Comparison of ENCODE assay signal across 23 cellular contexts in the genomic region with DNA sequence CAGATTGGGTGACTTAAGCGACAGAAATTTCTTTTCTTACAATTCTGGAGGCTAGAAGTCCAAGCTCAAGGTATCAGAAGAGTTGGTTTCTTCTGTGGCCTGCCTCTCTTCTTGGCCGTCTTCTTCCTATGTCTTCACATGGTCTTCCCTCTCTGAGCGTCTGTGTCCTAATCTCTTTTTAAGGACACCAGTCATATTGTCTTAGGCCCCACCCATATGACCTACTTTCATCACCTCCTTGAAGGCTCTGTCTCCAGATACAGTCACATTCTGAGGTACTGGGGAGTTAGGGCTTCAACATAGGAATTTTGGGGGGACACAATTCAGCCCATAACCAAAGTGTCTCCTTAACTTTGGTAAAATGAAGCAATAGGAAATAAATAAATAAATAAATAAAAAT.
"Had no signal": no experiment of that assay in that cellular context is flagged by ENCODE, and none has a peak within 500 bp of the region (broad histone marks: within the 10 kb centered on the region; RNA-seq: fewer than 3 reads in every experiment).

No MANE protein-coding gene starts in this region.

- H3K36me3 Mint-ChIP-seq: natural killer cell, neural progenitor cell, WTC11 had no signal

- H3K27ac ChIP-seq: breast epithelium, esophagus squamous epithelium, left lung, lower lobe of right lung, neural progenitor cell, suprapubic skin, tibial nerve had no signal

- H3K27ac Mint-ChIP-seq: activated CD8-positive, alpha-beta T cell treated with anti-CD3 and anti-CD28 coated beads, Interleukin-2, amount 10 ng/mL, durations not matched to agents 7 days and 5 days; natural killer cell; neural progenitor cell; WTC11 had no signal

- H3K4me3 Mint-ChIP-seq: activated CD8-positive, alpha-beta T cell treated with anti-CD3 and anti-CD28 coated beads, Interleukin-2, amount 10 ng/mL, durations not matched to agents 7 days and 5 days; activated T-cell treated with anti-CD3 and anti-CD28 coated beads, Interleukin-2, amount 50 U/mL, for 4 hours; natural killer cell; neural progenitor cell; WTC11 had no signal

- H3K27me3 ChIP-seq: breast epithelium, suprapubic skin, tibial nerve had no signal

- H3K9ac ChIP-seq: neural progenitor cell had no signal

- ATAC-seq: activated CD8-positive, alpha-beta T cell treated with anti-CD3 and anti-CD28 coated beads, Interleukin-2, amount 10 ng/mL, durations not matched to agents 7 days and 5 days; activated naive CD4-positive, alpha-beta T cell treated with anti-CD3 and anti-CD28 coated beads, Interleukin-2, amount 50 U/mL, for 72 hours; activated T-cell treated with anti-CD3 and anti-CD28 coated beads, Interleukin-2, amount 50 U/mL, for 4 hours; natural killer cell; WTC11 had no signal

- DNase-seq: activated CD4-positive, alpha-beta T cell treated with anti-CD3 and anti-CD28 coated beads for 1 hour; activated CD8-positive, alpha-beta T cell treated with anti-CD3 and anti-CD28 coated beads, Interleukin-2, amount 10 ng/mL, durations not matched to agents 7 days and 5 days; activated naive CD4-positive, alpha-beta T cell; activated T-cell treated with anti-CD3 and anti-CD28 coated beads, Interleukin-2, amount 50 U/mL, for 4 hours; central memory CD4-positive, alpha-beta T cell; esophagus squamous epithelium; foreskin melanocyte; left lung; lower lobe of right lung; mesenchymal stem cell; natural killer cell; right cardiac atrium; stimulated activated CD4-positive, alpha-beta T cell treated with anti-CD3 and anti-CD28 coated beads, Interleukin-15, amount 100 ng/mL, for 24 hours; stimulated activated CD4-positive, alpha-beta T cell treated with anti-CD3 and anti-CD28 coated beads, Interleukin-2, amount 100 ng/mL, for 24 hours; stimulated activated naive CD4-positive, alpha-beta T cell; SW 1271; T-helper 2 cell had no signal

- H3K9me3 Mint-ChIP-seq: activated naive CD4-positive, alpha-beta T cell treated with anti-CD3 and anti-CD28 coated beads, Interleukin-2, amount 50 U/mL, for 72 hours; activated T-cell treated with anti-CD3 and anti-CD28 coated beads, Interleukin-2, amount 50 U/mL, for 4 hours; natural killer cell; WTC11 had no signal

- H3K9me3 ChIP-seq: breast epithelium, esophagus squamous epithelium, left lung, lower lobe of right lung, suprapubic skin, tibial nerve had no signal

- H3K4me3 ChIP-seq: breast epithelium, esophagus squamous epithelium, left lung, lower lobe of right lung, neural progenitor cell, suprapubic skin, tibial nerve had no signal

- H3K36me3 ChIP-seq: breast epithelium, esophagus squamous epithelium, left lung, lower lobe of right lung, neural progenitor cell, suprapubic skin, tibial nerve had no signal

- H3K4me1 ChIP-seq: breast epithelium, tibial nerve had no signal
